ENCODE assay signal across 8 cellular contexts in the genomic region with DNA sequence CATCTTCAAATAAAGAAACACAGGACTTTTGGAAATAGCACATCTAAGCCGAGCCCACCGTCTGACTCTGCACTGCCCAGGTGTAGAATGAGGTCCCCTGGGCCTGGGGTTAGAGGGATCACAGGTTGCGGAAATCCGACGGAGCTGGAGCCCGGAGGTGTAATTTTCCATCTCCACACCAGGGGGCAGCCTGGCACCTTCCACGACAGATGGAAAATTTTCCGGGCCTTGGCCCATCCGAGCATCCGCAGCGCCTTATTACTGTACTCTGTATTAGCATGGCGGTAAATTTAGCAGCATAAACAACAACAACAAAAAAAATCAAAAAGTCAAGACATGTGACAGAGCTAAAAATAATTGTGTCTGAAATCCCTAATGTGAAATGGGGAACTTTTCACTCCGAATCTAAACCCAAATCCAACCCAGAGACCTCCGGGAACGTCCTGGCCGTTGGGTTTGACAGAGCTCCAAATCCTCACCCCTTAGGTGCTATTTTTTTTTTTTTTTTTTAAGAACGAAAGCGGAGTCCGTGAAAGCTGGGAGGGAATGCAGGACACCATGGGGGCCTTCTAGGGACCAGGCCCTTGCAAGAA.
DNase-seq lines count a peak whose midpoint lies in the region; ATAC-seq and TF ChIP-seq lines count a peak whose summit lies in the region.

No MANE protein-coding gene starts in this region.

- WGBS in hepatocyte (ENCODE audit: low lambda C conversion rate, missing lambda C conversion rate): 34% methylated on average over 19 of the region's 19 CpGs

- H2AFZ ChIP-seq in hepatocyte: no peak overlapping the region

- no peak for TF ChIP-seq POLR2A in gastrocnemius medialis (IDR thresholded peaks at IDR 0.05)

- H3K9me2 ChIP-seq in hepatocyte (replicated peaks; ENCODE audit: insufficient read depth): no peaks in the 10 kb centered on the region

- no peaks in the 10 kb centered on the region for H4K20me1 ChIP-seq in hepatocyte (ENCODE audit: insufficient read depth, poor library complexity, severe bottlenecking)

- H3K36me3 ChIP-seq in hepatocyte (replicated peaks; ENCODE audit: insufficient read depth, low read depth): no peaks in the 10 kb centered on the region
- no peaks in the 10 kb centered on the region for H3K36me3 ChIP-seq in gastrocnemius medialis

- ATAC-seq in GM19043 (IDR thresholded peaks at IDR 0.05; ENCODE audit: low read depth, unreplicated experiment) (peak; percentile 63), gastrocnemius medialis (peak in 1 of 2 donors; percentile 64), GM19467 (IDR thresholded peaks at IDR 0.05; ENCODE audit: unreplicated experiment) (no peak)

- no peak for DNase-seq in AG09319 (ENCODE audit: extremely low read depth, low read depth)
- DNase-seq in NAMALWA (ENCODE audit: low spot score): peak; percentile 62
- DNase-seq in T-helper 1 cell: peak in 4 of 5 donors; percentile 29 to 49 (median 44)
- DNase-seq in hepatocyte (ENCODE audit: low spot score): peak; percentile 81
- peak; percentile 20 to 50 for DNase-seq in gastrocnemius medialis

- H3K4me1 ChIP-seq in hepatocyte (ENCODE audit: insufficient read depth) (no peaks in the 10 kb centered on the region), gastrocnemius medialis (no peaks in the 10 kb centered on the region)

- TF ChIP-seq CTCF in AG09319 (IDR thresholded peaks at IDR 0.05; ENCODE audit: low read depth, low read length): peak; percentile 83
- TF ChIP-seq CTCF in hepatocyte (IDR thresholded peaks at IDR 0.05; ENCODE audit: poor library complexity): peak; percentile 78
- peak; percentile 52 to 86 (median 72) for TF ChIP-seq CTCF in gastrocnemius medialis (IDR thresholded peaks at IDR 0.05 in 4 of 5, conservative IDR thresholded peaks at IDR 0.05 in 1 of 5)

- H3K27me3 ChIP-seq in hepatocyte: peaks cover 10% of the 10 kb centered on the region
- peaks cover 0 to 17% (median 8%) of the 10 kb centered on the region in 3 donors for H3K27me3 ChIP-seq in gastrocnemius medialis

- H3K79me2 ChIP-seq in hepatocyte: no peaks in the 10 kb centered on the region

- peak overlapping the region; percentile 64 for H3K27ac ChIP-seq in angular gyrus (ENCODE audit: low read depth, low read length)
- no peak overlapping the region for H3K27ac ChIP-seq in hepatocyte
- no peak overlapping the region for H3K27ac ChIP-seq in gastrocnemius medialis

- H3K4me2 ChIP-seq in hepatocyte: no peak overlapping the region

- intact Hi-C loops in gastrocnemius medialis (cut with DNase I; ENCODE audit: low total_unique reads): no loop called here

- H3K4me3 ChIP-seq in hepatocyte: no peak overlapping the region
- H3K4me3 ChIP-seq in gastrocnemius medialis: no peak overlapping the region

- H3K9me3 ChIP-seq in hepatocyte (ENCODE audit: low read depth): no peaks in the 10 kb centered on the region
- H3K9me3 ChIP-seq in gastrocnemius medialis: no peaks in the 10 kb centered on the region

- in situ Hi-C loops in gastrocnemius medialis (cut with MboI; ENCODE audit: low sequenced_read_pairs in 4 of 4): no loop called here
